19 cellular contexts compared by ENCODE assay signal in genomic region chr19:5484398-5485285, GRCh38. TPM values are rescaled to one million over a fixed set of nuclear protein-coding genes. Genes with fewer than 3 reads are reported as not detected.
DNase-seq lines count a peak whose midpoint lies in the region; ATAC-seq, FAIRE-seq and TF ChIP-seq lines count a peak whose summit lies in the region.
"Had no signal": no experiment of that assay in that cellular context is flagged by ENCODE, and none has a peak within 500 bp of the region (broad histone marks: within the 10 kb centered on the region; RNA-seq: fewer than 3 reads in every experiment).

No MANE protein-coding gene starts in this region.

- WGBS in H1 (ENCODE audit: extremely low coverage in 1 of 2, insufficient coverage in 1 of 2, insufficient read length in 1 of 2, insufficient replicate concordance in 2 of 2, low coverage in 1 of 2, low lambda C conversion rate in 2 of 2, missing lambda C conversion rate in 1 of 2), 2 experiments: 61% methylated on average over 13 of the region's 13 CpGs; no CpG with 5 or more reads in 1 of the 2 experiments

- no peak overlapping the region for H3K4me3 Mint-ChIP-seq in natural killer cell
- H3K4me3 Mint-ChIP-seq: activated naive CD8-positive, alpha-beta T cell; naive thymus-derived CD8-positive, alpha-beta T cell had no signal

- H3K23ac ChIP-seq in H1 (ENCODE audit: insufficient read length): no peak overlapping the region

- H3K36me3 ChIP-seq in H1 (ENCODE audit: control insufficient read depth in 2 of 4, insufficient read depth in 4 of 4, low read length in 3 of 4): no peaks in the 10 kb centered on the region
- no peaks in the 10 kb centered on the region for H3K36me3 ChIP-seq in PC-9 (ENCODE audit: low read depth)
- H3K36me3 ChIP-seq: spleen, tibial artery had no signal

- no peak overlapping the region for H3K27ac Mint-ChIP-seq in natural killer cell
- H3K27ac Mint-ChIP-seq: activated naive CD8-positive, alpha-beta T cell; naive thymus-derived CD8-positive, alpha-beta T cell had no signal

- H2BK20ac ChIP-seq in H1 (ENCODE audit: low read length): no peak overlapping the region

- no peak overlapping the region for H3K4ac ChIP-seq in H1 (replicated peaks; ENCODE audit: insufficient read length, low read depth, low read length)

- no peak overlapping the region for H3K9ac ChIP-seq in H1 (replicated peaks in 1 of 4; ENCODE audit: extremely low read depth in 1 of 4, low read depth in 3 of 4, low read length in 3 of 4)

- BruUV-seq in PC-9 (replicated peaks; lab: Mats Ljungman, UMichigan): no TSS peak

- H2AK5ac ChIP-seq in H1 (ENCODE audit: low read depth, low read length): no peak overlapping the region

- intact Hi-C loops in natural killer cell (cut with micrococcal nuclease) (no loop called here), PC-9 (cut with micrococcal nuclease; ENCODE audit: unreplicated experiment) (no loop called here)

- H3K9me2 ChIP-seq in PC-9 (ENCODE audit: insufficient read depth): no peaks in the 10 kb centered on the region

- H3K9me3 ChIP-seq in H1 (ENCODE audit: insufficient read depth in 2 of 2, low read depth in 1 of 2, low read length in 1 of 2): peaks cover 3 to 11% of the 10 kb centered on the region in 2 experiments; a peak in 3 of 4 replicates
- H3K9me3 ChIP-seq in PC-9 (ENCODE audit: insufficient read depth, low read depth): peaks cover 4% of the 10 kb centered on the region; the same call in 1 of the 2 replicates

- H3K79me1 ChIP-seq in H1 (ENCODE audit: low read depth, low read length): no peaks in the 10 kb centered on the region

- no peaks in the 10 kb centered on the region for H3K79me2 ChIP-seq in H1 (ENCODE audit: control insufficient read depth in 1 of 2, insufficient read depth in 2 of 2, low read length in 2 of 2)
- no peaks in the 10 kb centered on the region for H3K79me2 ChIP-seq in PC-9 (ENCODE audit: low read depth)

- H4K91ac ChIP-seq in H1 (replicated peaks; ENCODE audit: insufficient read length, low read length): no peak overlapping the region

- H3K14ac ChIP-seq in H1 (ENCODE audit: insufficient read length): no peak overlapping the region

- H3K4me1 Mint-ChIP-seq in natural killer cell: no peaks in the 10 kb centered on the region

- TF ChIP-seq EP300 in H1 (IDR thresholded peaks at IDR 0.05; ENCODE audit: borderline replicate concordance in 1 of 2, low read depth in 2 of 2, low read length in 2 of 2): no peak

- FAIRE-seq in H1 (lab: Jason Lieb, UNC): no peak
- FAIRE-seq: GM19239, kidney had no signal

- no peaks in the 10 kb centered on the region for H3K36me3 Mint-ChIP-seq in natural killer cell
- H3K36me3 Mint-ChIP-seq: activated naive CD8-positive, alpha-beta T cell had no signal

- H3F3A ChIP-seq in PC-9 (ENCODE audit: insufficient read depth, low read depth): no peaks in the 10 kb centered on the region

- H2BK15ac ChIP-seq in H1 (ENCODE audit: low read length): no peak overlapping the region

- H2AFZ ChIP-seq in H1 (ENCODE audit: low read length): no peak overlapping the region
- no peak overlapping the region for H2AFZ ChIP-seq in PC-9

- H4K20me1 ChIP-seq in H1 (replicated peaks in 1 of 2; ENCODE audit: control insufficient read depth in 1 of 2, insufficient read depth in 2 of 2, low read length in 2 of 2): peaks cover 2% of the 10 kb centered on the region in 2 experiments
- H4K20me1 ChIP-seq in PC-9 (ENCODE audit: insufficient read depth): no peaks in the 10 kb centered on the region

- no peak for TF ChIP-seq RAD21 in H1 (IDR thresholded peaks at IDR 0.05 in 1 of 2, conservative IDR thresholded peaks at IDR 0.05 in 1 of 2; ENCODE audit: low read depth in 2 of 2, low read length in 2 of 2)

- H3K4me2 ChIP-seq in H1 (ENCODE audit: insufficient read depth in 1 of 2, low read depth in 2 of 2, low read length in 2 of 2) (peak overlapping the region in 1 of 2 experiments; percentile 4; a peak in 1 of 4 replicates), PC-9 (no peak overlapping the region)

- no peak overlapping the region for H3K18ac ChIP-seq in H1 (ENCODE audit: extremely low read depth, low read length)

- H3K9me3 Mint-ChIP-seq in natural killer cell: peaks cover 0 to 3% of the 10 kb centered on the region in 2 donors

- no peak overlapping the region for H3K56ac ChIP-seq in H1 (replicated peaks; ENCODE audit: insufficient read length, low read depth, low read length)

- ATAC-seq in GM18861 (IDR thresholded peaks at IDR 0.05; ENCODE audit: unreplicated experiment) (no peak), natural killer cell (no peak)
- ATAC-seq: naive thymus-derived CD8-positive, alpha-beta T cell had no signal

- no peak overlapping the region for H3K4me3 ChIP-seq in H1 (ENCODE audit: extremely low read depth in 1 of 4, insufficient read depth in 2 of 4, low read depth in 3 of 4, low read length in 4 of 4)
- H3K4me3 ChIP-seq in PC-9: no peak overlapping the region
- H3K4me3 ChIP-seq: spleen, tibial artery had no signal

- no peak overlapping the region for H2BK120ac ChIP-seq in H1 (replicated peaks; ENCODE audit: low read depth, low read length)

- CTCF ChIA-PET in H1 (lab: Charles Lee; ENCODE audit: partially characterized antibody) (interaction anchor here (1.0 to 3.0 kb wide), 5 partner anchors 29 to 107 kb away, joined by 3 to 11 read pairs (median 4); no protein-coding TSS in a partner anchor), PC-9 (lab: Charles Lee) (no interaction called here)

- no peak overlapping the region for H4K5ac ChIP-seq in H1 (ENCODE audit: insufficient read length, low read depth, low read length)

- H3K27ac ChIP-seq in H1 (ENCODE audit: low read depth, low read length) (no peak overlapping the region), PC-9 (no peak overlapping the region)
- H3K27ac ChIP-seq: spleen, tibial artery had no signal

- TF ChIP-seq CTCF in H1 (IDR thresholded peaks at IDR 0.05; ENCODE audit: control extremely low read depth in 1 of 3, insufficient read depth in 1 of 3, low read depth in 1 of 3, low read length in 3 of 3): no peak
- TF ChIP-seq CTCF in natural killer cell (IDR thresholded peaks at IDR 0.05): no peak
- TF ChIP-seq CTCF in PC-9 (conservative IDR thresholded peaks at IDR 0.05): no peak

- no peak overlapping the region for H2BK12ac ChIP-seq in H1 (ENCODE audit: low read depth, low read length)

- no peak overlapping the region for H2BK5ac ChIP-seq in H1 (ENCODE audit: low read depth, low read length)

- no peak for TF ChIP-seq POLR2A in H1 (IDR thresholded peaks at IDR 0.05; ENCODE audit: control extremely low read depth in 1 of 2, low read depth in 2 of 2, low read length in 2 of 2)

- peaks cover 21 to 35% of the 10 kb centered on the region in 2 donors for H3K27me3 Mint-ChIP-seq in natural killer cell (ENCODE audit: low read depth in 2 of 2)

- POLR2A ChIA-PET in H1 (lab: Charles Lee; ENCODE audit: partially characterized antibody) (interaction anchor here (0.7 to 1.0 kb wide), 2 partner anchors 30 to 136 kb away, joined by 3 read pairs; partner anchors contain the start of gene ZNRF4), PC-9 (lab: Charles Lee; ENCODE audit: unreplicated experiment) (no interaction called here)

- H3K23me2 ChIP-seq in H1 (ENCODE audit: low read depth, low read length): no peaks in the 10 kb centered on the region

- H4K8ac ChIP-seq in H1 (ENCODE audit: extremely low read depth, insufficient read depth, low read length): no peak overlapping the region

- DNase-seq in NCI-H1105 treated with DMSO at 0.1 percent for 48 hours (lab: John Stamatoyannopoulos, UW) (peak; percentile 26), NCI-H1105 (lab: John Stamatoyannopoulos, UW) (no peak), NCI-H2196 treated with DMSO at 0.1 percent for 48 hours (lab: John Stamatoyannopoulos, UW; ENCODE audit: unreplicated experiment) (peak; percentile 36), H1 (ENCODE audit: low read depth in 1 of 2, low spot score in 2 of 2) (no peak), retina (peak; percentile 65), natural killer cell (no peak), PC-9 (no peak)
- DNase-seq: dermis blood vessel endothelial cell; foreskin fibroblast; GOT3; kidney; naive thymus-derived CD8-positive, alpha-beta T cell; NCI-H226; spleen; tibial artery had no signal

- H3K27me3 ChIP-seq in H1 (replicated peaks in 1 of 4; ENCODE audit: control insufficient read depth in 3 of 4, extremely low read depth in 1 of 4, insufficient read depth in 3 of 4, low read length in 3 of 4) (no peaks in the 10 kb centered on the region; a peak in 1 of 7 replicates), PC-9 (ENCODE audit: insufficient read depth, low read depth) (no peaks in the 10 kb centered on the region)

- H3K4me1 ChIP-seq in H1 (replicated peaks in 1 of 4; ENCODE audit: control insufficient read depth in 3 of 4, insufficient read depth in 4 of 4, low read length in 3 of 4) (peaks cover 0 to 7% (median 0%) of the 10 kb centered on the region in 4 experiments; a peak in 2 of 7 replicates), PC-9 (replicated peaks; ENCODE audit: insufficient read depth) (peaks cover 10% of the 10 kb centered on the region; the same call in 1 of the 2 replicates)
- H3K4me1 ChIP-seq: spleen, tibial artery had no signal

TF ChIP-seq in H1, 55 proteins besides CTCF, POLR2A, EP300 and RAD21 (continues in another document):
- no peak for TF ChIP-seq HDAC2 (IDR thresholded peaks at IDR 0.05; ENCODE audit: borderline replicate concordance in 1 of 2, low read depth in 2 of 2, low read length in 2 of 2)
- no peak for TF ChIP-seq PHF8 (conservative IDR thresholded peaks at IDR 0.05; ENCODE audit: low read depth, low read length)
- TF ChIP-seq POLR2AphosphoS5 (IDR thresholded peaks at IDR 0.05; ENCODE audit: low read depth, low read length): no peak
- TF ChIP-seq MAFK (IDR thresholded peaks at IDR 0.05; ENCODE audit: low read depth, low read length): no peak
- TF ChIP-seq SIRT6 (IDR thresholded peaks at IDR 0.05; ENCODE audit: low read length): no peak
- peak; percentile 42; the same call in 1 of the 2 replicates for TF ChIP-seq KDM1A (IDR thresholded peaks at IDR 0.05; ENCODE audit: borderline replicate concordance, low read length)
- no peak for TF ChIP-seq EZH2 (IDR thresholded peaks at IDR 0.05; ENCODE audit: low read depth, low read length, severe bottlenecking)
- no peak for TF ChIP-seq KDM4A (IDR thresholded peaks at IDR 0.05; ENCODE audit: low read depth, low read length, severe bottlenecking)

RNA-seq across cellular contexts. Expression of gene ZNRF4, which starts 29.4 kb away (rescaled TPM):
- total RNA-seq in H1 (2021; fragmentation: NEBNext Ultra II Directional; extraction: Animal tissue kit (Norgen Biotek cat#: 25700)): not detected in 2 replicates
- polyA plus RNA-seq in H1 (2011; rRNA removed): not detected in 2 replicates
- not detected for polyA plus RNA-seq in H1 (2011; cell fraction: cytosol; rRNA removed)
- not detected for polyA plus RNA-seq in H1 (2011; cell fraction: nucleus; rRNA removed)
- polyA plus RNA-seq in H1 (2012, experiment 1 of 2): not detected in 4 replicates
- not detected for polyA plus RNA-seq in H1 (2012, experiment 2 of 2)
- polyA plus RNA-seq in H1 (2013, experiment 1 of 2): not detected
- not detected for polyA plus RNA-seq in H1 (2013, experiment 2 of 2)
- not detected in 2 replicates for polyA minus RNA-seq in H1 (2011; rRNA and poly(A)+ RNA removed)
- polyA minus RNA-seq in H1 (2011; cell fraction: cytosol; rRNA and poly(A)+ RNA removed): not detected
- polyA minus RNA-seq in H1 (2011; cell fraction: nucleus; rRNA and poly(A)+ RNA removed): not detected
- total RNA-seq in natural killer cell (not detected), PC-9 (2021) (not detected in 2 replicates)
- total RNA-seq: A172; dermis blood vessel endothelial cell; kidney; naive thymus-derived CD8-positive, alpha-beta T cell; spleen had no signal
- polyA plus RNA-seq: naive thymus-derived CD8-positive, alpha-beta T cell; spleen had no signal

Comparison
In these comparisons a context has a peak if more than half of its experiments do, and no peak if none do; other contexts are left out.
1. DNase-seq: peak in NCI-H1105 treated with DMSO at 0.1 percent for 48 hours (single experiment), NCI-H2196 treated with DMSO at 0.1 percent for 48 hours (single experiment) and retina (single experiment); none in NCI-H1105 (single experiment), H1 (0 of 2), natural killer cell (single experiment) and PC-9 (0 of 2).